Comparison of ENCODE assay signal across 11 cellular contexts in genomic region chr3:14369675-14370669, GRCh38. TPM values are rescaled to one million over a fixed set of nuclear protein-coding genes. Genes with fewer than 3 reads are reported as not detected.
A peak's percentile ranks its signal among the peaks of the same experiment; 100 is the strongest.
DNase-seq lines count a peak whose midpoint lies in the region; ATAC-seq and TF ChIP-seq lines count a peak whose summit lies in the region.
"Had no signal": no experiment of that assay in that cellular context is flagged by ENCODE, and none has a peak within 500 bp of the region (broad histone marks: within the 10 kb centered on the region; RNA-seq: fewer than 3 reads in every experiment).

No MANE protein-coding gene starts in this region.

- 71 to 85% (median 78%) methylated on average over 15 of the region's 15 CpGs for WGBS in spleen, 5 donors

- H3K4me3 Mint-ChIP-seq in endothelial cell (ENCODE audit: unreplicated experiment), result no peak overlapping the region

- TF ChIP-seq POLR2A in spleen (IDR thresholded peaks at IDR 0.05), result no peak

- no peak overlapping the region for H2AFZ ChIP-seq in parathyroid adenoma

- no peak overlapping the region for H3K9ac ChIP-seq in parathyroid adenoma

- in situ Hi-C loops in GM13977 (cut with MboI; ENCODE audit: low pct_unique_long_range_greater_than_20kb, low sequenced_read_pairs, unreplicated experiment), result no loop called here

- H3K4me1 ChIP-seq in parathyroid adenoma (peaks cover 10% of the 10 kb centered on the region), spleen (peaks cover 6 to 59% (median 23%) of the 10 kb centered on the region in 6 donors)

- H3K4me3 ChIP-seq in GM06990 (replicated peaks; ENCODE audit: low read depth, low read length) (no peak overlapping the region), parathyroid adenoma (ENCODE audit: low read depth, low read length) (no peak overlapping the region), spleen (no peak overlapping the region)
- H3K4me3 ChIP-seq: ovary had no signal

- no peaks in the 10 kb centered on the region for H3K9me3 ChIP-seq in parathyroid adenoma (ENCODE audit: control insufficient read depth, low read length)
- H3K9me3 ChIP-seq in spleen, result no peaks in the 10 kb centered on the region
- H3K9me3 ChIP-seq: ovary had no signal

- H3K36me3 ChIP-seq in GM06990 (ENCODE audit: control insufficient read depth, insufficient read depth, low read length), result no peaks in the 10 kb centered on the region
- no peaks in the 10 kb centered on the region for H3K36me3 ChIP-seq in parathyroid adenoma (ENCODE audit: control insufficient read depth, insufficient read depth, low read length)
- H3K36me3 ChIP-seq in spleen, result no peaks in the 10 kb centered on the region
- H3K36me3 ChIP-seq: ovary had no signal

- intact Hi-C loops in spleen (cut with DNase I; ENCODE audit: low total_unique reads), result no loop called here

- DNase-seq in GM06990 (ENCODE audit: extremely low read depth, insufficient read length), result no peak
- DNase-seq in NCI-H2196 treated with DMSO at 0.1 percent for 48 hours (lab: John Stamatoyannopoulos, UW; ENCODE audit: unreplicated experiment), result peak; percentile 32
- peak; percentile 21 for DNase-seq in endothelial cell (ENCODE audit: low spot score)
- no peak for DNase-seq in NCI-H2171 treated with DMSO at 0.1 percent for 48 hours (lab: John Stamatoyannopoulos, UW)
- no peak for DNase-seq in spleen
- no peak for DNase-seq in GM13977 (ENCODE audit: low spot score)
- DNase-seq: foreskin fibroblast; NK-92 treated with Interleukin-12 subunit alpha and Interleukin-12 subunit beta, amount 100 ng/mL, for 24 hours had no signal

- H3K4me1 Mint-ChIP-seq in endothelial cell (ENCODE audit: unreplicated experiment), result no peaks in the 10 kb centered on the region

- ATAC-seq in GM21825 (IDR thresholded peaks at IDR 0.05; ENCODE audit: unreplicated experiment), result no peak

- H3K27ac Mint-ChIP-seq in endothelial cell (ENCODE audit: unreplicated experiment), result no peak overlapping the region

- H3K27me3 ChIP-seq in GM06990 (replicated peaks; ENCODE audit: control insufficient read depth, insufficient read depth, low read length) (no peaks in the 10 kb centered on the region; the same call in 1 of the 2 replicates), parathyroid adenoma (ENCODE audit: control insufficient read depth, insufficient read depth, low read length) (no peaks in the 10 kb centered on the region), spleen (replicated peaks in 1 of 7) (peaks cover 0 to 5% (median 0%) of the 10 kb centered on the region in 7 donors)
- H3K27me3 ChIP-seq: ovary had no signal

- no peak overlapping the region for H3K27ac ChIP-seq in parathyroid adenoma
- peak overlapping the region in 1 of 8 donors; percentile 15 for H3K27ac ChIP-seq in spleen
- H3K27ac ChIP-seq: ovary had no signal

- no peaks in the 10 kb centered on the region for H3K9me3 Mint-ChIP-seq in endothelial cell (ENCODE audit: unreplicated experiment)

- peak overlapping the region; percentile 18 for H3K4me2 ChIP-seq in parathyroid adenoma (ENCODE audit: low read length)

- peaks cover 10% of the 10 kb centered on the region for H3K27me3 Mint-ChIP-seq in endothelial cell (ENCODE audit: unreplicated experiment)

- TF ChIP-seq CTCF in GM06990 (IDR thresholded peaks at IDR 0.05; ENCODE audit: insufficient read depth, low read length, poor library complexity, severe bottlenecking) (peak; percentile 10), endothelial cell (IDR thresholded peaks at IDR 0.05; ENCODE audit: unreplicated experiment) (no peak), parathyroid adenoma (IDR thresholded peaks at IDR 0.05) (no peak), spleen (IDR thresholded peaks at IDR 0.05 in 8 of 11, conservative IDR thresholded peaks at IDR 0.05 in 3 of 11) (no peak), GM13977 (IDR thresholded peaks at IDR 0.05; ENCODE audit: extremely low read depth, insufficient read depth, missing control alignments) (no peak)

- no peaks in the 10 kb centered on the region for H3K79me2 ChIP-seq in parathyroid adenoma

- H3K36me3 Mint-ChIP-seq in endothelial cell (ENCODE audit: low read depth, unreplicated experiment), result no peaks in the 10 kb centered on the region

RNA-seq across cellular contexts. Expression of gene SLC6A6, which starts 32.4 kb away (rescaled TPM):
- total RNA-seq in endothelial cell (ENCODE audit: unreplicated experiment), result 46.3 TPM
- 100 to 1,000 TPM in 6 of 7 donors, 10 to 100 TPM in 1; 75.4 to 150 (median 128) TPM for total RNA-seq in spleen
- polyA plus RNA-seq in spleen, result 10 to 100 TPM in 1 of 3 donors, 1 to 10 TPM in 2; 3.4 to 14.2 (median 3.9) TPM

Comparison
In these comparisons a context has a peak if more than half of its experiments do, and no peak if none do; other contexts are left out.
1. DNase-seq: peak in NCI-H2196 treated with DMSO at 0.1 percent for 48 hours (single experiment) and endothelial cell (single experiment); none in GM06990 (single experiment), NCI-H2171 treated with DMSO at 0.1 percent for 48 hours (single experiment), spleen (single experiment) and GM13977 (single experiment).